In genomic region chr12:56267443-56268071, GRCh38 we compare ENCODE assay signal across 8 cellular contexts. TPM values are rescaled to one million over a fixed set of nuclear protein-coding genes. Genes with fewer than 3 reads are reported as not detected.
DNase-seq lines count a peak whose midpoint lies in the region; ATAC-seq and TF ChIP-seq lines count a peak whose summit lies in the region.

No MANE protein-coding gene starts in this region.

- 13 to 16% methylated on average over 14 to 21 of the region's 21 CpGs for WGBS in body of pancreas, 2 donors

- H3K4me3 ChIP-seq in HL-60 (replicated peaks; ENCODE audit: insufficient read depth, low read length) (peak overlapping the region; percentile 82), body of pancreas (peak overlapping the region; percentile 30 to 36)

- peaks cover 22% of the 10 kb centered on the region for H3K36me3 Mint-ChIP-seq in T-helper 1 cell treated with Interleukin-12 subunit alpha and Interleukin-12 subunit beta and Interleukin-4 antibody, amounts not matched to agents 30 μg/mL and 1 μg/mL, for 36 hours (ENCODE audit: low read depth)

- TF ChIP-seq CTCF in HL-60 (IDR thresholded peaks at IDR 0.05; ENCODE audit: insufficient read depth, low read length) (no peak), body of pancreas (IDR thresholded peaks at IDR 0.05) (no peak)

- intact Hi-C loops in body of pancreas (cut with DNase I) (no loop called here), left colon (cut with DNase I, micrococcal nuclease) (no loop called here)

- H3K27ac ChIP-seq in HL-60 (replicated peaks) (no peak overlapping the region), body of pancreas (peak overlapping the region; percentile 92 to 100 (median 98)), temporal lobe (ENCODE audit: low read depth, low read length) (peak overlapping the region; percentile 77)

- H3K27me3 ChIP-seq in HL-60 (ENCODE audit: insufficient read depth, poor library complexity, severe bottlenecking) = no peaks in the 10 kb centered on the region
- H3K27me3 ChIP-seq in body of pancreas = no peaks in the 10 kb centered on the region

- no peaks in the 10 kb centered on the region for H3K9me3 Mint-ChIP-seq in T-helper 1 cell treated with Interleukin-12 subunit alpha and Interleukin-12 subunit beta and Interleukin-4 antibody, amounts not matched to agents 30 μg/mL and 1 μg/mL, for 36 hours

- ATAC-seq in body of pancreas (peak; percentile 20), left colon (peak; percentile 8), HG03521 (IDR thresholded peaks at IDR 0.05; ENCODE audit: unreplicated experiment) (no peak)

- H3K4me1 ChIP-seq in body of pancreas = peaks cover 15% of the 10 kb centered on the region

- H3K27ac Mint-ChIP-seq in T-helper 1 cell treated with Interleukin-12 subunit alpha and Interleukin-12 subunit beta and Interleukin-4 antibody, amounts not matched to agents 30 μg/mL and 1 μg/mL, for 36 hours = peak overlapping the region; percentile 57

- H3K9me3 ChIP-seq in body of pancreas = no peaks in the 10 kb centered on the region

- TF ChIP-seq POLR2A in body of pancreas (IDR thresholded peaks at IDR 0.05) = no peak

- H3K4me1 Mint-ChIP-seq in T-helper 1 cell treated with Interleukin-12 subunit alpha and Interleukin-12 subunit beta and Interleukin-4 antibody, amounts not matched to agents 30 μg/mL and 1 μg/mL, for 36 hours (ENCODE audit: low read depth) = peaks cover 17% of the 10 kb centered on the region

- DNase-seq in T-helper 1 cell (no peak), HL-60 (ENCODE audit: low read depth in 1 of 2, low spot score in 1 of 2) (peak; percentile 41 to 48), body of pancreas (peak; percentile 29 to 45 (median 34)), left colon (peak; percentile 38 to 47), NCI-H146 (lab: John Stamatoyannopoulos, UW) (no peak)

- peaks cover 0 to 3% of the 10 kb centered on the region in 2 donors for H3K36me3 ChIP-seq in body of pancreas (replicated peaks in 1 of 2; ENCODE audit: insufficient read depth in 1 of 2, low read depth in 2 of 2)

- peak overlapping the region; percentile 70 for H3K4me3 Mint-ChIP-seq in T-helper 1 cell treated with Interleukin-12 subunit alpha and Interleukin-12 subunit beta and Interleukin-4 antibody, amounts not matched to agents 30 μg/mL and 1 μg/mL, for 36 hours

- no peaks in the 10 kb centered on the region for H3K27me3 Mint-ChIP-seq in T-helper 1 cell treated with Interleukin-12 subunit alpha and Interleukin-12 subunit beta and Interleukin-4 antibody, amounts not matched to agents 30 μg/mL and 1 μg/mL, for 36 hours (ENCODE audit: low read depth)

RNA-seq across cellular contexts. Expression of gene COQ10A, which starts 0.8 kb away (rescaled TPM):
- 10 to 100 TPM; 28.0 to 34.9 TPM for total RNA-seq in body of pancreas
- total RNA-seq in left colon = 1 to 10 TPM; 4.1 to 5.3 TPM
- total RNA-seq in temporal lobe = 7.1 TPM

RNA-seq across cellular contexts. Expression of gene ANKRD52, which starts 9.4 kb away (rescaled TPM):
- total RNA-seq in body of pancreas = 10 to 100 TPM; 15.2 to 21.0 TPM
- 10 to 100 TPM; 47.4 to 54.8 TPM for total RNA-seq in left colon
- 11.3 TPM for total RNA-seq in temporal lobe

RNA-seq across cellular contexts. Expression of gene CS, which starts 32.6 kb away (rescaled TPM):
- total RNA-seq in body of pancreas (10 to 100 TPM; 66.2 to 88.0 TPM), left colon (100 to 1,000 TPM; 304 to 403 TPM), temporal lobe (102 TPM)

RNA-seq across cellular contexts. Expression of gene SLC39A5, which starts 37.7 kb away (rescaled TPM):
- total RNA-seq in body of pancreas (100 to 1,000 TPM; 306 to 333 TPM), left colon (100 to 1,000 TPM; 152 to 244 TPM), temporal lobe (0.25 TPM)

RNA-seq across cellular contexts. Expression of gene NABP2, which starts 43.4 kb away (rescaled TPM):
- 10 to 100 TPM; 11.9 to 16.3 TPM for total RNA-seq in body of pancreas
- total RNA-seq in left colon = 10 to 100 TPM; 23.2 to 29.5 TPM
- 14.0 TPM for total RNA-seq in temporal lobe

Comparison
In these comparisons a context has a peak if more than half of its experiments do, and no peak if none do; other contexts are left out.
1. DNase-seq: peak in HL-60 (2 of 2), body of pancreas (4 of 4) and left colon (2 of 2); none in T-helper 1 cell (0 of 5) and NCI-H146 (single experiment).